Comparison of ENCODE assay signal across 8 cellular contexts in genomic region chr3:133040696-133041523, GRCh38. TPM values are rescaled to one million over a fixed set of nuclear protein-coding genes. Genes with fewer than 3 reads are reported as not detected.
A peak's percentile ranks its signal among the peaks of the same experiment; 100 is the strongest.
DNase-seq lines count a peak whose midpoint lies in the region; ATAC-seq and TF ChIP-seq lines count a peak whose summit lies in the region.

No MANE protein-coding gene starts in this region.

- H4K20me1 ChIP-seq in PC-3 (ENCODE audit: low read length): no peaks in the 10 kb centered on the region

- ATAC-seq in PC-3: peak; percentile 88
- no peak for ATAC-seq in HG03460 (IDR thresholded peaks at IDR 0.05; ENCODE audit: unreplicated experiment)

- in situ Hi-C loops in ACHN (cut with HindIII; ENCODE audit: low pct_ligation_motif_present, low pct_unique_long_range_greater_than_20kb, low sequenced_read_pairs): no loop called here

- 6% methylated on average over 6 of the region's 6 CpGs for WGBS in liver

- no peaks in the 10 kb centered on the region for H3K79me2 ChIP-seq in PC-3 (ENCODE audit: low read length)

- H3K36me3 ChIP-seq in PC-3 (ENCODE audit: low read depth, low read length) (no peaks in the 10 kb centered on the region), liver (ENCODE audit: control insufficient read depth in 4 of 4, insufficient read depth in 3 of 4, low read depth in 1 of 4, low read length in 3 of 4) (no peaks in the 10 kb centered on the region)

- CTCF ChIA-PET in PC-3 (lab: Charles Lee): interaction anchor here (0.6 to 1.2 kb wide), 4 partner anchors 310 to 381 kb away, joined by 3 to 4 read pairs (median 4); no protein-coding TSS in a partner anchor

- H3K27me3 ChIP-seq in PC-3 (ENCODE audit: low read length) (peaks cover 42% of the 10 kb centered on the region), liver (ENCODE audit: control insufficient read depth in 4 of 4, insufficient read depth in 4 of 4, low read length in 3 of 4) (peaks cover 0 to 17% (median 7%) of the 10 kb centered on the region in 4 donors)

- H3K4me1 ChIP-seq in PC-3 (ENCODE audit: insufficient read depth, low read length): no peaks in the 10 kb centered on the region
- peaks cover 5 to 16% (median 8%) of the 10 kb centered on the region in 4 donors for H3K4me1 ChIP-seq in liver (ENCODE audit: control insufficient read depth in 4 of 4, insufficient read depth in 4 of 4, low read length in 3 of 4)

- H3K9me3 ChIP-seq in PC-3 (ENCODE audit: low read length): no peaks in the 10 kb centered on the region
- H3K9me3 ChIP-seq in liver (ENCODE audit: control insufficient read depth in 4 of 4, low read length in 3 of 4): no peaks in the 10 kb centered on the region

- H3K9ac ChIP-seq in PC-3 (ENCODE audit: low read length) (no peak overlapping the region), liver (ENCODE audit: low read depth in 1 of 2, low read length in 2 of 2) (no peak overlapping the region)

- H3K9me2 ChIP-seq in PC-3 (replicated peaks; ENCODE audit: low read length): no peaks in the 10 kb centered on the region

- TF ChIP-seq CTCF in GM12872 (IDR thresholded peaks at IDR 0.05; ENCODE audit: insufficient read depth, low read depth, low read length) (peak; percentile 71), PC-3 (conservative IDR thresholded peaks at IDR 0.05; ENCODE audit: low read depth, low read length) (peak; percentile 77), coronary artery (IDR thresholded peaks at IDR 0.05) (peak; percentile 56), liver (IDR thresholded peaks at IDR 0.05; ENCODE audit: low read depth, low read length, missing input control) (peak; percentile 75)

- TF ChIP-seq RAD21 in liver (IDR thresholded peaks at IDR 0.05): peak; percentile 97

- H3K4me3 ChIP-seq in PC-3 (ENCODE audit: low read length) (no peak overlapping the region), coronary artery (peak overlapping the region; percentile 45), liver (ENCODE audit: low read depth in 1 of 3, low read length in 3 of 3) (no peak overlapping the region)

- no peak overlapping the region for H3K27ac ChIP-seq in PC-3 (ENCODE audit: low read length)
- H3K27ac ChIP-seq in coronary artery: peak overlapping the region in 1 of 2 donors; percentile 6
- H3K27ac ChIP-seq in liver (ENCODE audit: low read depth in 1 of 2, low read length in 2 of 2): no peak overlapping the region
- peak overlapping the region; percentile 22 for H3K27ac ChIP-seq in substantia nigra (ENCODE audit: low read depth, low read length, poor library complexity, severe bottlenecking)

- DNase-seq in ACHN (peak; percentile 69), Kasumi-1 (lab: John Stamatoyannopoulos, UW) (peak; percentile 69 to 70), PC-3 (peak; percentile 77), coronary artery (ENCODE audit: low spot score) (no peak), substantia nigra (lab: John Stamatoyannopoulos, UW) (peak in 47 of 49 donors; percentile 4 to 87 (median 70))

- H3F3A ChIP-seq in PC-3 (ENCODE audit: low read length, unreplicated experiment): no peaks in the 10 kb centered on the region

- no peak overlapping the region for H3K4me2 ChIP-seq in PC-3 (ENCODE audit: low read length)

- intact Hi-C loops in PC-3 (cut with micrococcal nuclease): loop anchor here (1.0 to 2.0 kb wide), 3 partner anchors 310 to 382 kb away; no protein-coding TSS in a partner anchor

- H2AFZ ChIP-seq in PC-3 (ENCODE audit: low read length): no peak overlapping the region

- POLR2A ChIA-PET in PC-3 (lab: Charles Lee; ENCODE audit: unreplicated experiment): no interaction called here

- BruUV-seq in PC-3 (replicated peaks; lab: Mats Ljungman, UMichigan): no TSS peak

TF ChIP-seq in liver, 16 proteins besides CTCF, POLR2A, EP300 and RAD21:
- TF ChIP-seq FOXA2 (IDR thresholded peaks at IDR 0.05) (no peak), GABPA (IDR thresholded peaks at IDR 0.05 in 1 of 2, conservative IDR thresholded peaks at IDR 0.05 in 1 of 2) (no peak), YY1 (IDR thresholded peaks at IDR 0.05) (no peak)
- TF ChIP-seq, protein P1, sequence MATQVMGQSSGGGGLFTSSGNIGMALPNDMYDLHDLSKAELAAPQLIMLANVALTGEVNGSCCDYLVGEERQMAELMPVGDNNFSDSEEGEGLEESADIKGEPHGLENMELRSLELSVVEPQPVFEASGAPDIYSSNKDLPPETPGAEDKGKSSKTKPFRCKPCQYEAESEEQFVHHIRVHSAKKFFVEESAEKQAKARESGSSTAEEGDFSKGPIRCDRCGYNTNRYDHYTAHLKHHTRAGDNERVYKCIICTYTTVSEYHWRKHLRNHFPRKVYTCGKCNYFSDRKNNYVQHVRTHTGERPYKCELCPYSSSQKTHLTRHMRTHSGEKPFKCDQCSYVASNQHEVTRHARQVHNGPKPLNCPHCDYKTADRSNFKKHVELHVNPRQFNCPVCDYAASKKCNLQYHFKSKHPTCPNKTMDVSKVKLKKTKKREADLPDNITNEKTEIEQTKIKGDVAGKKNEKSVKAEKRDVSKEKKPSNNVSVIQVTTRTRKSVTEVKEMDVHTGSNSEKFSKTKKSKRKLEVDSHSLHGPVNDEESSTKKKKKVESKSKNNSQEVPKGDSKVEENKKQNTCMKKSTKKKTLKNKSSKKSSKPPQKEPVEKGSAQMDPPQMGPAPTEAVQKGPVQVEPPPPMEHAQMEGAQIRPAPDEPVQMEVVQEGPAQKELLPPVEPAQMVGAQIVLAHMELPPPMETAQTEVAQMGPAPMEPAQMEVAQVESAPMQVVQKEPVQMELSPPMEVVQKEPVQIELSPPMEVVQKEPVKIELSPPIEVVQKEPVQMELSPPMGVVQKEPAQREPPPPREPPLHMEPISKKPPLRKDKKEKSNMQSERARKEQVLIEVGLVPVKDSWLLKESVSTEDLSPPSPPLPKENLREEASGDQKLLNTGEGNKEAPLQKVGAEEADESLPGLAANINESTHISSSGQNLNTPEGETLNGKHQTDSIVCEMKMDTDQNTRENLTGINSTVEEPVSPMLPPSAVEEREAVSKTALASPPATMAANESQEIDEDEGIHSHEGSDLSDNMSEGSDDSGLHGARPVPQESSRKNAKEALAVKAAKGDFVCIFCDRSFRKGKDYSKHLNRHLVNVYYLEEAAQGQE (IDR thresholded peaks at IDR 0.05): no peak
- TF ChIP-seq, protein P2, sequence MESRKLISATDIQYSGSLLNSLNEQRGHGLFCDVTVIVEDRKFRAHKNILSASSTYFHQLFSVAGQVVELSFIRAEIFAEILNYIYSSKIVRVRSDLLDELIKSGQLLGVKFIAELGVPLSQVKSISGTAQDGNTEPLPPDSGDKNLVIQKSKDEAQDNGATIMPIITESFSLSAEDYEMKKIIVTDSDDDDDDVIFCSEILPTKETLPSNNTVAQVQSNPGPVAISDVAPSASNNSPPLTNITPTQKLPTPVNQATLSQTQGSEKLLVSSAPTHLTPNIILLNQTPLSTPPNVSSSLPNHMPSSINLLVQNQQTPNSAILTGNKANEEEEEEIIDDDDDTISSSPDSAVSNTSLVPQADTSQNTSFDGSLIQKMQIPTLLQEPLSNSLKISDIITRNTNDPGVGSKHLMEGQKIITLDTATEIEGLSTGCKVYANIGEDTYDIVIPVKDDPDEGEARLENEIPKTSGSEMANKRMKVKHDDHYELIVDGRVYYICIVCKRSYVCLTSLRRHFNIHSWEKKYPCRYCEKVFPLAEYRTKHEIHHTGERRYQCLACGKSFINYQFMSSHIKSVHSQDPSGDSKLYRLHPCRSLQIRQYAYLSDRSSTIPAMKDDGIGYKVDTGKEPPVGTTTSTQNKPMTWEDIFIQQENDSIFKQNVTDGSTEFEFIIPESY (IDR thresholded peaks at IDR 0.05): no peak
- TF ChIP-seq, protein P3, sequence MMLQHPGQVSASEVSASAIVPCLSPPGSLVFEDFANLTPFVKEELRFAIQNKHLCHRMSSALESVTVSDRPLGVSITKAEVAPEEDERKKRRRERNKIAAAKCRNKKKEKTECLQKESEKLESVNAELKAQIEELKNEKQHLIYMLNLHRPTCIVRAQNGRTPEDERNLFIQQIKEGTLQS (IDR thresholded peaks at IDR 0.05): no peak
TF ChIP-seq in liver: peak in this region for 0.

RNA-seq across cellular contexts. Expression of gene TMEM108, which starts 2.7 kb away (rescaled TPM):
- total RNA-seq in PC-3 (2014; rRNA removed) (not detected in 2 replicates), liver (not detected)
- under 1 TPM; 0.05 to 0.10 TPM for polyA plus RNA-seq in liver
